ENCODE assay signal across 9 cellular contexts in the genomic region with DNA sequence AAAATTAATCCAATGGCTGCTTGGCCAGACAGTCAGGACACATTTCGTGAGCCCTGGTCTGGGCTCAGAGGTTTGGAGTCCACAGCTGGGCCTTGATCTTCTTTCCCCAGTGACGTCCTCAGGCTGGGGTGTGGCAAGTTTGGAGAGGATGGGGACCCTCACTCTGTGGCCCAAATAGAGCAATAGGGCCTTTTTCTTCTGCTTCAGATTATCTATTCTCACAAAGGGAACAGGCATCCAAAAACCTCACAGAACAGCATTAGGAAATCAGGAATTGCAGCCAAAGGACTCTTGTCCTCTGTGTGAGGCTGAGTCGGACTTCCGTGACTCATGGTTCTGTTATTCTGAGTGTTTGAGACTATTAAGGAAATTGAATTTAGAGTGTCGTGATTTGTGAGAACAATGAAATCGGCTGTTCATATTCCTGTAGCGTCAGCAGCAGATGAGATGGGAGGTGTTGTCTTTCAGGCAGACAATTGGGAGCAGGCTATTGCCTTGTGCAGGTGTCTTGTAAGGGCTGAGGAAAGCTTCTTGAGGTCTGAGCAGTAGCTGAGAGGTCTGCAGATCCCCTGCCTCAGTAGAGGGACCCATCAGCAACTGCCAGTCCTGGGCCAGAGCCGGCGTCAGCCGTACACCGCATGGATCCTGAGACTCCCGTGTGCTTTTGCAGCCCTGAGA.
A peak's percentile ranks its signal among the peaks of the same experiment; 100 is the strongest.
DNase-seq lines count a peak whose midpoint lies in the region; ATAC-seq and TF ChIP-seq lines count a peak whose summit lies in the region.
"Had no signal": no experiment of that assay in that cellular context is flagged by ENCODE, and none has a peak within 500 bp of the region (broad histone marks: within the 10 kb centered on the region; RNA-seq: fewer than 3 reads in every experiment).

No MANE protein-coding gene starts in this region.

- intact Hi-C loops in activated naive CD4-positive, alpha-beta T cell treated with anti-CD3 and anti-CD28 coated beads for 36 hours (cut with micrococcal nuclease): no loop called here

- H3K4me3 Mint-ChIP-seq in type B pancreatic cell (no peak overlapping the region), GM23338 (no peak overlapping the region)
- H3K4me3 Mint-ChIP-seq in activated naive CD4-positive, alpha-beta T cell treated with anti-CD3 and anti-CD28 coated beads for 36 hours: no peak overlapping the region

- 0 out of 2 replicates have a peak, but pooled peaks cover 3% of the 10 kb centered on the region for H3K9me2 ChIP-seq in GM23338 (ENCODE audit: insufficient read depth)

- H3K27ac ChIP-seq in GM23338 (ENCODE audit: low read depth): no peak overlapping the region
- H3K27ac ChIP-seq: 22Rv1 had no signal

- no peak overlapping the region for H3K4me2 ChIP-seq in GM23338

- H3K4me3 ChIP-seq in GM23338: no peak overlapping the region

- TF ChIP-seq CTCF in type B pancreatic cell (conservative IDR thresholded peaks at IDR 0.05) (no peak), GM23338 (conservative IDR thresholded peaks at IDR 0.05; ENCODE audit: low read depth in 2 of 2) (no peak)

- H3K9me3 Mint-ChIP-seq in type B pancreatic cell (no peaks in the 10 kb centered on the region), GM23338 (no peaks in the 10 kb centered on the region)
- H3K9me3 Mint-ChIP-seq in activated naive CD4-positive, alpha-beta T cell treated with anti-CD3 and anti-CD28 coated beads for 36 hours: no peaks in the 10 kb centered on the region

- H3K27ac Mint-ChIP-seq in type B pancreatic cell: peak overlapping the region; percentile 24
- H3K27ac Mint-ChIP-seq in activated naive CD4-positive, alpha-beta T cell treated with anti-CD3 and anti-CD28 coated beads for 36 hours: no peak overlapping the region
- H3K27ac Mint-ChIP-seq in GM23338: no peak overlapping the region

- H3K79me2 ChIP-seq in GM23338 (replicated peaks; ENCODE audit: insufficient read depth): no peaks in the 10 kb centered on the region

- DNase-seq in DMS79 treated with DMSO at 0.1 percent for 48 hours (lab: John Stamatoyannopoulos, UW): peak; percentile 31
- DNase-seq in DMS79 (lab: John Stamatoyannopoulos, UW): no peak
- peak; percentile 92 for DNase-seq in dedifferentiated amniotic fluid mesenchymal stem cell (ENCODE audit: extremely low spot score)
- peak; percentile 53 for DNase-seq in medulla oblongata (ENCODE audit: extremely low spot score)
- no peak for DNase-seq in type B pancreatic cell (ENCODE audit: extremely low spot score, unreplicated experiment)
- no peak for DNase-seq in activated naive CD4-positive, alpha-beta T cell treated with anti-CD3 and anti-CD28 coated beads for 36 hours
- no peak for DNase-seq in GM23338 (ENCODE audit: low spot score)
- DNase-seq in COLO668 (lab: John Stamatoyannopoulos, UW; ENCODE audit: unreplicated experiment): no peak

- CTCF ChIA-PET in activated naive CD4-positive, alpha-beta T cell treated with anti-CD3 and anti-CD28 coated beads for 36 hours (lab: Charles Lee): no interaction called here

- no peaks in the 10 kb centered on the region for H3K27me3 ChIP-seq in GM23338 (ENCODE audit: insufficient read depth)

- H4K20me1 ChIP-seq in GM23338 (replicated peaks; ENCODE audit: insufficient read depth): no peaks in the 10 kb centered on the region

- H3K36me3 Mint-ChIP-seq in type B pancreatic cell (no peaks in the 10 kb centered on the region), GM23338 (ENCODE audit: low read depth) (no peaks in the 10 kb centered on the region)
- no peaks in the 10 kb centered on the region for H3K36me3 Mint-ChIP-seq in activated naive CD4-positive, alpha-beta T cell treated with anti-CD3 and anti-CD28 coated beads for 36 hours (ENCODE audit: low read depth)

- no peak overlapping the region for H2AFZ ChIP-seq in GM23338

- H3K27me3 Mint-ChIP-seq in type B pancreatic cell: no peaks in the 10 kb centered on the region
- no peaks in the 10 kb centered on the region for H3K27me3 Mint-ChIP-seq in activated naive CD4-positive, alpha-beta T cell treated with anti-CD3 and anti-CD28 coated beads for 36 hours (ENCODE audit: low read depth)
- H3K27me3 Mint-ChIP-seq in GM23338 (ENCODE audit: insufficient read depth, low read depth, poor library complexity): peaks cover 2% of the 10 kb centered on the region

- no peak for ATAC-seq in GM23338

- H3K4me1 Mint-ChIP-seq in type B pancreatic cell (ENCODE audit: unreplicated experiment) (peaks cover 50% of the 10 kb centered on the region), GM23338 (peaks cover 7% of the 10 kb centered on the region; the same call in 2 of the 3 replicates)
- peaks cover 7% of the 10 kb centered on the region for H3K4me1 Mint-ChIP-seq in activated naive CD4-positive, alpha-beta T cell treated with anti-CD3 and anti-CD28 coated beads for 36 hours (ENCODE audit: low read depth)

- H3K4me1 ChIP-seq in GM23338 (ENCODE audit: insufficient read depth): no peaks in the 10 kb centered on the region

- no peaks in the 10 kb centered on the region for H3F3A ChIP-seq in GM23338 (replicated peaks; ENCODE audit: low read depth)

- H3K36me3 ChIP-seq in GM23338 (ENCODE audit: insufficient read depth): no peaks in the 10 kb centered on the region

TF ChIP-seq in GM23338, 12 proteins besides CTCF, POLR2A, EP300 and RAD21:
- TF ChIP-seq, protein P1, sequence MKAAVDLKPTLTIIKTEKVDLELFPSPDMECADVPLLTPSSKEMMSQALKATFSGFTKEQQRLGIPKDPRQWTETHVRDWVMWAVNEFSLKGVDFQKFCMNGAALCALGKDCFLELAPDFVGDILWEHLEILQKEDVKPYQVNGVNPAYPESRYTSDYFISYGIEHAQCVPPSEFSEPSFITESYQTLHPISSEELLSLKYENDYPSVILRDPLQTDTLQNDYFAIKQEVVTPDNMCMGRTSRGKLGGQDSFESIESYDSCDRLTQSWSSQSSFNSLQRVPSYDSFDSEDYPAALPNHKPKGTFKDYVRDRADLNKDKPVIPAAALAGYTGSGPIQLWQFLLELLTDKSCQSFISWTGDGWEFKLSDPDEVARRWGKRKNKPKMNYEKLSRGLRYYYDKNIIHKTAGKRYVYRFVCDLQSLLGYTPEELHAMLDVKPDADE (IDR thresholded peaks at IDR 0.05): no peak
TF ChIP-seq in GM23338: peak in this region for 0.

Comparison
In these comparisons a context has a peak if more than half of its experiments do, and no peak if none do; other contexts are left out.
1. DNase-seq: peak in DMS79 treated with DMSO at 0.1 percent for 48 hours (single experiment), dedifferentiated amniotic fluid mesenchymal stem cell (single experiment) and medulla oblongata (single experiment); none in DMS79 (single experiment), type B pancreatic cell (single experiment), activated naive CD4-positive, alpha-beta T cell treated with anti-CD3 and anti-CD28 coated beads for 36 hours (single experiment), GM23338 (single experiment) and COLO668 (single experiment).